Comparison of ENCODE assay signal across 21 cellular contexts in genomic region chr17:65079489-65079900, GRCh38. TPM values are rescaled to one million over a fixed set of nuclear protein-coding genes. Genes with fewer than 3 reads are reported as not detected.
DNase-seq lines count a peak whose midpoint lies in the region; ATAC-seq and TF ChIP-seq lines count a peak whose summit lies in the region.
"Had no signal": no experiment of that assay in that cellular context is flagged by ENCODE, and none has a peak within 500 bp of the region (broad histone marks: within the 10 kb centered on the region; RNA-seq: fewer than 3 reads in every experiment).

No MANE protein-coding gene starts in this region.

- intact Hi-C loops in IMR-90 (cut with micrococcal nuclease): no loop called here
- intact Hi-C loops in lower lobe of right lung (cut with DNase I): no loop called here

- H3K4me3 ChIP-seq in IMR-90 (ENCODE audit: insufficient read depth, low read depth, low read length): no peak overlapping the region
- H3K4me3 ChIP-seq in trophoblast cell (ENCODE audit: low read depth, low read length): no peak overlapping the region
- no peak overlapping the region for H3K4me3 ChIP-seq in lower lobe of right lung
- H3K4me3 ChIP-seq: ovary, stomach had no signal

- H3K4me3 Mint-ChIP-seq in natural killer cell treated with Interleukin-12 subunit alpha and Interleukin-12 subunit beta and Interleukin-15 and Interleukin-18, amount 100 ng/mL, for 72 hours: no peak overlapping the region
- H3K4me3 Mint-ChIP-seq: activated naive CD8-positive, alpha-beta T cell treated with anti-CD3 and anti-CD28 coated beads, Interleukin-2, amount 10 ng/mL, durations not matched to agents 7 days and 5 days; activated T-cell treated with anti-CD3 and anti-CD28 coated beads, Interleukin-2, amount 50 U/mL, for 4 hours had no signal

- no peak overlapping the region for H2BK12ac ChIP-seq in trophoblast cell (ENCODE audit: low read length)

- no TSS peak for BruUV-seq in IMR-90 (replicated peaks; lab: Mats Ljungman, UMichigan)

- peaks cover 10% of the 10 kb centered on the region for H3K4me1 ChIP-seq in IMR-90 (ENCODE audit: control insufficient read depth, insufficient read depth, low read length)
- H3K4me1 ChIP-seq in trophoblast cell (ENCODE audit: control insufficient read depth in 1 of 2, insufficient read depth in 2 of 2, low read length in 2 of 2): peaks cover 6 to 7% of the 10 kb centered on the region in 2 experiments
- peaks cover 8% of the 10 kb centered on the region for H3K4me1 ChIP-seq in lower lobe of right lung
- H3K4me1 ChIP-seq: BE2C had no signal

- no peak overlapping the region for H4K5ac ChIP-seq in IMR-90 (ENCODE audit: low read depth, low read length)

- CTCF ChIA-PET in IMR-90 (lab: Yijun Ruan, JAX): no interaction called here

- H4K20me1 ChIP-seq in IMR-90 (ENCODE audit: insufficient read depth, low read length): no peaks in the 10 kb centered on the region

- no peaks in the 10 kb centered on the region for H3K36me3 ChIP-seq in IMR-90 (ENCODE audit: control insufficient read depth, insufficient read depth, low read length)
- H3K36me3 ChIP-seq in trophoblast cell (ENCODE audit: control insufficient read depth in 1 of 2, insufficient read depth in 2 of 2, low read length in 2 of 2): no peaks in the 10 kb centered on the region
- H3K36me3 ChIP-seq in lower lobe of right lung: no peaks in the 10 kb centered on the region
- H3K36me3 ChIP-seq: BE2C, ovary, stomach had no signal

- POLR2A ChIA-PET in IMR-90 (lab: Charles Lee; ENCODE audit: unreplicated experiment): no interaction called here

- no peaks in the 10 kb centered on the region for H3K79me1 ChIP-seq in IMR-90 (ENCODE audit: low read depth in 1 of 2, low read length in 2 of 2)
- no peaks in the 10 kb centered on the region for H3K79me1 ChIP-seq in trophoblast cell (ENCODE audit: low read length)

- no peak for TF ChIP-seq POLR2A in IMR-90 (IDR thresholded peaks at IDR 0.05; ENCODE audit: low read depth, low read length)

- dilution Hi-C loops in IMR-90 (cut with HindIII; ENCODE audit: low sequenced_read_pairs, unreplicated experiment): no loop called here

- H3K27ac ChIP-seq in IMR-90 (ENCODE audit: insufficient read depth, low read length) (no peak overlapping the region), cingulate gyrus (ENCODE audit: low read depth, low read length) (peak overlapping the region; percentile 47), trophoblast cell (ENCODE audit: low read depth, low read length) (peak overlapping the region; percentile 19), lower lobe of right lung (no peak overlapping the region)
- H3K27ac ChIP-seq: ovary had no signal

- no peaks in the 10 kb centered on the region for H3K4me1 Mint-ChIP-seq in natural killer cell treated with Interleukin-12 subunit alpha and Interleukin-12 subunit beta and Interleukin-15 and Interleukin-18, amount 100 ng/mL, for 72 hours (ENCODE audit: low read depth in 2 of 2)

- H4K12ac ChIP-seq in trophoblast cell (ENCODE audit: low read depth, low read length): no peak overlapping the region

- H2BK15ac ChIP-seq in IMR-90 (ENCODE audit: low read depth, low read length): no peak overlapping the region

- H3K36me3 Mint-ChIP-seq in natural killer cell treated with Interleukin-12 subunit alpha and Interleukin-12 subunit beta and Interleukin-15 and Interleukin-18, amount 100 ng/mL, for 72 hours: no peaks in the 10 kb centered on the region
- H3K36me3 Mint-ChIP-seq: activated naive CD8-positive, alpha-beta T cell treated with anti-CD3 and anti-CD28 coated beads, Interleukin-2, amount 10 ng/mL, durations not matched to agents 7 days and 5 days had no signal

- H3K27ac Mint-ChIP-seq in natural killer cell treated with Interleukin-12 subunit alpha and Interleukin-12 subunit beta and Interleukin-15 and Interleukin-18, amount 100 ng/mL, for 72 hours: no peak overlapping the region
- H3K27ac Mint-ChIP-seq: activated naive CD8-positive, alpha-beta T cell treated with anti-CD3 and anti-CD28 coated beads, Interleukin-2, amount 10 ng/mL, durations not matched to agents 7 days and 5 days had no signal

- TF ChIP-seq RAD21 in IMR-90 (IDR thresholded peaks at IDR 0.05; ENCODE audit: low read length): no peak

- H4K91ac ChIP-seq in IMR-90 (ENCODE audit: insufficient read depth, low read depth, low read length) (0 out of 2 replicates have a peak overlapping the region, but pooled peaks have one; percentile 39), trophoblast cell (ENCODE audit: low read depth, low read length) (no peak overlapping the region)

- TF ChIP-seq CTCF in IMR-90 (conservative IDR thresholded peaks at IDR 0.05; ENCODE audit: low read depth, low read length) (no peak), lower lobe of right lung (IDR thresholded peaks at IDR 0.05) (no peak)

- H3K9ac ChIP-seq in IMR-90 (ENCODE audit: low read depth, low read length) (no peak overlapping the region), trophoblast cell (ENCODE audit: low read length) (no peak overlapping the region)

- H2AK5ac ChIP-seq in IMR-90 (ENCODE audit: low read depth, low read length) (peak overlapping the region; percentile 75; the same call in 1 of the 2 replicates), trophoblast cell (ENCODE audit: low read length) (no peak overlapping the region)

- in situ Hi-C loops in IMR-90 (cut with MboI; ENCODE audit: low sequenced_read_pairs): no loop called here

- H3K27me3 Mint-ChIP-seq in natural killer cell treated with Interleukin-12 subunit alpha and Interleukin-12 subunit beta and Interleukin-15 and Interleukin-18, amount 100 ng/mL, for 72 hours: no peaks in the 10 kb centered on the region

- H3K14ac ChIP-seq in IMR-90 (replicated peaks; ENCODE audit: low read depth, low read length): no peak overlapping the region
- no peak overlapping the region for H3K14ac ChIP-seq in trophoblast cell (ENCODE audit: low read length)

- no peak overlapping the region for H2BK5ac ChIP-seq in IMR-90 (ENCODE audit: low read depth, low read length, poor library complexity, severe bottlenecking)
- H2BK5ac ChIP-seq in trophoblast cell (ENCODE audit: low read depth, low read length, poor library complexity): no peak overlapping the region

- no peak overlapping the region for H3K18ac ChIP-seq in IMR-90 (ENCODE audit: low read depth, low read length)
- no peak overlapping the region for H3K18ac ChIP-seq in trophoblast cell (ENCODE audit: low read length)

- 57% methylated on average over 6 of the region's 8 CpGs; no CpG with 5 or more reads in 1 of the 2 experiments for WGBS in IMR-90 (ENCODE audit: extremely low coverage in 2 of 2, insufficient read length in 1 of 2), 2 experiments
- no CpG with 5 or more reads among the region's 8 CpGs for WGBS in trophoblast cell (ENCODE audit: extremely low coverage, insufficient coverage, insufficient read length)

- no peak overlapping the region for H4K8ac ChIP-seq in IMR-90 (ENCODE audit: low read depth in 2 of 2, low read length in 2 of 2)
- H4K8ac ChIP-seq in trophoblast cell (ENCODE audit: low read depth, low read length): peak overlapping the region; percentile 14

- H2BK20ac ChIP-seq in IMR-90 (ENCODE audit: low read depth, low read length): no peak overlapping the region

- H3K9me3 ChIP-seq in IMR-90 (ENCODE audit: control insufficient read depth, insufficient read depth, low read length) (no peaks in the 10 kb centered on the region), trophoblast cell (ENCODE audit: insufficient read depth, low read depth, low read length) (no peaks in the 10 kb centered on the region), lower lobe of right lung (no peaks in the 10 kb centered on the region)
- H3K9me3 ChIP-seq: BE2C, ovary, stomach had no signal

- H3K4ac ChIP-seq in IMR-90 (ENCODE audit: low read depth, low read length): no peak overlapping the region
- H3K4ac ChIP-seq in trophoblast cell (ENCODE audit: low read depth, low read length): no peak overlapping the region

- ATAC-seq in IMR-90 (ENCODE audit: low read depth): no peak
- ATAC-seq in lower lobe of right lung: no peak
- no peak for ATAC-seq in natural killer cell treated with Interleukin-12 subunit alpha and Interleukin-12 subunit beta and Interleukin-15 and Interleukin-18, amount 100 ng/mL, for 72 hours
- no peak for ATAC-seq in HG02970 (IDR thresholded peaks at IDR 0.05; ENCODE audit: low FRiP score, unreplicated experiment)
- ATAC-seq: activated T-cell treated with anti-CD3 and anti-CD28 coated beads, Interleukin-2, amount 50 U/mL, for 4 hours had no signal

- H3K23ac ChIP-seq in IMR-90 (ENCODE audit: low read depth, low read length) (no peak overlapping the region), trophoblast cell (ENCODE audit: low read length) (no peak overlapping the region)

- peaks cover 10% of the 10 kb centered on the region for H3K9me1 ChIP-seq in IMR-90 (ENCODE audit: insufficient read depth, low read length)

- H2AK9ac ChIP-seq in IMR-90 (replicated peaks; ENCODE audit: low read depth, low read length, poor library complexity): no peak overlapping the region

- no peak for DNase-seq in IMR-90
- peak; percentile 75 for DNase-seq in islet precursor cell
- DNase-seq in trophoblast cell: no peak
- DNase-seq in lower lobe of right lung: no peak
- DNase-seq in natural killer cell treated with Interleukin-12 subunit alpha and Interleukin-12 subunit beta and Interleukin-15 and Interleukin-18, amount 100 ng/mL, for 72 hours (ENCODE audit: low spot score): no peak
- DNase-seq in NOMO-1 treated with dmso at 0.1 percent for 144 hours (lab: John Stamatoyannopoulos, UW; ENCODE audit: unreplicated experiment): no peak
- DNase-seq: activated CD4-positive, alpha-beta T cell treated with anti-CD3 and anti-CD28 coated beads, Interleukin-2, amount 50 U/mL, for 1 hour; activated naive CD8-positive, alpha-beta T cell treated with anti-CD3 and anti-CD28 coated beads, Interleukin-2, amount 10 ng/mL, durations not matched to agents 7 days and 5 days; activated T-cell treated with anti-CD3 and anti-CD28 coated beads, Interleukin-2, amount 50 U/mL, for 4 hours; BE2C; DMS153; erythroblast; GOT3; NCI-H1105 treated with DMSO at 0.1 percent for 48 hours; NCI-H345; ovary; SHP77; stomach; T1000 had no signal

- H3K79me2 ChIP-seq in trophoblast cell (ENCODE audit: control insufficient read depth, insufficient read depth, low read length, poor library complexity): no peaks in the 10 kb centered on the region

- no peak overlapping the region for H3K4me2 ChIP-seq in IMR-90 (ENCODE audit: low read depth, low read length)
- H3K4me2 ChIP-seq in trophoblast cell (ENCODE audit: low read length): no peak overlapping the region

- H2BK120ac ChIP-seq in IMR-90 (ENCODE audit: low read depth, low read length): no peak overlapping the region
- no peak overlapping the region for H2BK120ac ChIP-seq in trophoblast cell (ENCODE audit: insufficient read depth, low read length, poor library complexity)

- H3K56ac ChIP-seq in IMR-90 (ENCODE audit: extremely low read depth, insufficient read depth, low read length): no peak overlapping the region

- peaks cover 11% of the 10 kb centered on the region for H3K27me3 ChIP-seq in IMR-90 (ENCODE audit: control insufficient read depth, insufficient read depth, low read length)
- H3K27me3 ChIP-seq in trophoblast cell (ENCODE audit: insufficient read depth, low read length): no peaks in the 10 kb centered on the region
- no peaks in the 10 kb centered on the region for H3K27me3 ChIP-seq in lower lobe of right lung (ENCODE audit: low read depth)
- H3K27me3 ChIP-seq: BE2C, ovary, stomach had no signal

- H3K9me3 Mint-ChIP-seq in natural killer cell treated with Interleukin-12 subunit alpha and Interleukin-12 subunit beta and Interleukin-15 and Interleukin-18, amount 100 ng/mL, for 72 hours: no peaks in the 10 kb centered on the region
- H3K9me3 Mint-ChIP-seq: activated naive CD8-positive, alpha-beta T cell treated with anti-CD3 and anti-CD28 coated beads, Interleukin-2, amount 10 ng/mL, durations not matched to agents 7 days and 5 days; activated T-cell treated with anti-CD3 and anti-CD28 coated beads, Interleukin-2, amount 50 U/mL, for 4 hours had no signal

- peak overlapping the region; percentile 73 for H2AFZ ChIP-seq in IMR-90 (replicated peaks; ENCODE audit: low read length, poor library complexity)
- H2AFZ ChIP-seq in trophoblast cell (ENCODE audit: insufficient read depth, low read length, poor library complexity): peak overlapping the region; percentile 10

RNA-seq across cellular contexts. Expression of gene GNA13, which starts 23.0 kb away (rescaled TPM):
- total RNA-seq in IMR-90 (2012; rRNA removed): 37.6 and 57.2 TPM in 2 replicates
- 11.3 and 13.8 TPM in 2 replicates for polyA plus RNA-seq in IMR-90 (2012; rRNA removed)
- polyA plus RNA-seq in IMR-90 (2012; cell fraction: cytosol; rRNA removed): 3.5 and 3.9 TPM in 2 replicates
- polyA plus RNA-seq in IMR-90 (2012; cell fraction: nucleus; rRNA removed; ENCODE audit: low replicate concordance): 2.6 and 9.4 TPM in 2 replicates
- 86.8 and 89.6 TPM in 2 replicates for polyA plus RNA-seq in trophoblast cell (2013)
- total RNA-seq in lower lobe of right lung: 51.6 TPM
- 10 to 100 TPM; 59.3 to 65.3 TPM for total RNA-seq in natural killer cell treated with Interleukin-12 subunit alpha and Interleukin-12 subunit beta and Interleukin-15 and Interleukin-18, amount 100 ng/mL, for 72 hours

RNA-seq across cellular contexts. Expression of gene RGS9, which starts 57.7 kb away (rescaled TPM):
- 0.90 and 1.4 TPM in 2 replicates for total RNA-seq in IMR-90 (2012; rRNA removed)
- 0.77 and 1.1 TPM in 2 replicates for polyA plus RNA-seq in IMR-90 (2012; rRNA removed)
- 0.41 and 0.58 TPM in 2 replicates for polyA plus RNA-seq in IMR-90 (2012; cell fraction: cytosol; rRNA removed)
- 0.60 and 1.3 TPM in 2 replicates for polyA plus RNA-seq in IMR-90 (2012; cell fraction: nucleus; rRNA removed; ENCODE audit: low replicate concordance)
- polyA plus RNA-seq in trophoblast cell (2013): 7.3 and 8.2 TPM in 2 replicates
- 7.9 TPM for total RNA-seq in lower lobe of right lung
- total RNA-seq in natural killer cell treated with Interleukin-12 subunit alpha and Interleukin-12 subunit beta and Interleukin-15 and Interleukin-18, amount 100 ng/mL, for 72 hours: 10 to 100 TPM; 14.1 to 16.2 TPM

Comparison
In these comparisons a context has a peak if more than half of its experiments do, and no peak if none do; other contexts are left out.
1. H3K27ac ChIP-seq: peak in cingulate gyrus (single experiment) and trophoblast cell (single experiment); none in IMR-90 (single experiment) and lower lobe of right lung (single experiment).